8 cellular contexts compared by ENCODE assay signal in the genomic region with DNA sequence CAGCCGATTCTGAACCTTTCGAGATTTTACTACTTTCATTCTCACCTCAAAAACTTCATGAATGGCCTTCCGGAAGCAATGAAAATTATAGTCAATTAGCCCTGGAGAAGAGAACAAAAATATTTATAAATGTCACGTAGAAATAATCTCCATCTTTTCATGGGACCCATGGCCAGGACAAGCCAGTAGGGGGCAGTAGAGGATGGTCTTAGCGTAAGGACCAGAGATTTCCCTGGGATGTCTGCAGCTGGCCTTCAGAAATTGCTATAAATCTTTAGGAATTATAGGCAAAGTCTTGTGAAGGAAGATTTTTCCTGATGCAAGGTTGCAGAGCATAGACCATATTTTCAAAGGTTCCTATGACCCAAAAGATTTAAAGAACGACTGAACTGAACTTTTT. TPM values are rescaled to one million over a fixed set of nuclear protein-coding genes. Genes with fewer than 3 reads are reported as not detected.
DNase-seq lines count a peak whose midpoint lies in the region; ATAC-seq and TF ChIP-seq lines count a peak whose summit lies in the region.

No MANE protein-coding gene starts in this region.

- ATAC-seq in HG03159 (IDR thresholded peaks at IDR 0.05; ENCODE audit: unreplicated experiment) = no peak

- CTCF ChIA-PET in activated CD4-positive, alpha-beta memory T cell treated with anti-CD3 and anti-CD28 coated beads for 36 hours (lab: Charles Lee) = interaction anchor here (0.7 to 4.2 kb wide), 13 partner anchors 8 to 270 kb away, joined by 3 to 37 read pairs (median 6); a partner anchor contains a TSS

- TF ChIP-seq CTCF in endothelial cell (IDR thresholded peaks at IDR 0.05; ENCODE audit: unreplicated experiment) = peak; percentile 83

- no peaks in the 10 kb centered on the region for H3K9me3 Mint-ChIP-seq in activated CD4-positive, alpha-beta memory T cell treated with anti-CD3 and anti-CD28 coated beads for 36 hours
- H3K9me3 Mint-ChIP-seq in endothelial cell (ENCODE audit: unreplicated experiment) = no peaks in the 10 kb centered on the region

- peaks cover 15% of the 10 kb centered on the region for H3K4me1 Mint-ChIP-seq in activated CD4-positive, alpha-beta memory T cell treated with anti-CD3 and anti-CD28 coated beads for 36 hours (ENCODE audit: low read depth)
- H3K4me1 Mint-ChIP-seq in endothelial cell (ENCODE audit: unreplicated experiment) = peaks cover 15% of the 10 kb centered on the region

- no peak overlapping the region for H3K27ac Mint-ChIP-seq in activated CD4-positive, alpha-beta memory T cell treated with anti-CD3 and anti-CD28 coated beads for 36 hours
- H3K27ac Mint-ChIP-seq in endothelial cell (ENCODE audit: unreplicated experiment) = no peak overlapping the region

- intact Hi-C loops in activated CD4-positive, alpha-beta memory T cell treated with anti-CD3 and anti-CD28 coated beads for 36 hours (cut with micrococcal nuclease) = no loop called here

- no peaks in the 10 kb centered on the region for H3K36me3 Mint-ChIP-seq in activated CD4-positive, alpha-beta memory T cell treated with anti-CD3 and anti-CD28 coated beads for 36 hours
- H3K36me3 Mint-ChIP-seq in endothelial cell (ENCODE audit: low read depth, unreplicated experiment) = no peaks in the 10 kb centered on the region

- peak; percentile 39 for DNase-seq in NK-92 treated with Interleukin-12 subunit alpha and Interleukin-12 subunit beta, amount 100 ng/mL, for 24 hours (lab: John Stamatoyannopoulos, UW)
- no peak for DNase-seq in NK-92 (lab: John Stamatoyannopoulos, UW; ENCODE audit: unreplicated experiment)
- peak; percentile 22 for DNase-seq in NCI-H2029 treated with DMSO at 0.1 percent for 48 hours (lab: John Stamatoyannopoulos, UW)
- DNase-seq in activated CD4-positive, alpha-beta memory T cell treated with anti-CD3 and anti-CD28 coated beads for 36 hours = peak; percentile 69
- peak; percentile 70 for DNase-seq in endothelial cell (ENCODE audit: low spot score)
- DNase-seq in myocyte (ENCODE audit: low read depth) = peak; percentile 73
- DNase-seq in substantia nigra (lab: John Stamatoyannopoulos, UW) = peak in 31 of 49 donors; percentile 12 to 74 (median 44)

- H3K27me3 Mint-ChIP-seq in activated CD4-positive, alpha-beta memory T cell treated with anti-CD3 and anti-CD28 coated beads for 36 hours = no peaks in the 10 kb centered on the region
- H3K27me3 Mint-ChIP-seq in endothelial cell (ENCODE audit: unreplicated experiment) = no peaks in the 10 kb centered on the region

- H3K27ac ChIP-seq in substantia nigra (ENCODE audit: low read depth, low read length, poor library complexity, severe bottlenecking) = no peak overlapping the region

- POLR2A ChIA-PET in activated CD4-positive, alpha-beta memory T cell treated with anti-CD3 and anti-CD28 coated beads for 36 hours (lab: Charles Lee) = no interaction called here

- H3K4me3 Mint-ChIP-seq in activated CD4-positive, alpha-beta memory T cell treated with anti-CD3 and anti-CD28 coated beads for 36 hours = no peak overlapping the region
- no peak overlapping the region for H3K4me3 Mint-ChIP-seq in endothelial cell (ENCODE audit: unreplicated experiment)

RNA-seq across cellular contexts. Expression of a gene that starts 15.6 kb away (rescaled TPM):
- total RNA-seq in activated CD4-positive, alpha-beta memory T cell treated with anti-CD3 and anti-CD28 coated beads for 36 hours = 10 to 100 TPM; 23.8 to 24.9 TPM
- 43.7 TPM for total RNA-seq in endothelial cell (ENCODE audit: unreplicated experiment)
- 23.6 and 23.9 TPM in 2 replicates for total RNA-seq in myocyte
- 18.7 TPM for polyA plus RNA-seq in myocyte (2012)

RNA-seq across cellular contexts. Expression of a gene that starts 44.0 kb away (rescaled TPM):
- total RNA-seq in activated CD4-positive, alpha-beta memory T cell treated with anti-CD3 and anti-CD28 coated beads for 36 hours = 10 to 100 TPM; 15.8 to 16.4 TPM
- total RNA-seq in endothelial cell (ENCODE audit: unreplicated experiment) = 9.8 TPM
- total RNA-seq in myocyte = 12.3 and 22.7 TPM in 2 replicates
- 3.4 TPM for polyA plus RNA-seq in myocyte (2012)

RNA-seq across cellular contexts. Expression of a gene that starts 53.0 kb away (rescaled TPM):
- total RNA-seq in activated CD4-positive, alpha-beta memory T cell treated with anti-CD3 and anti-CD28 coated beads for 36 hours = under 1 TPM; 0.50 to 0.51 TPM
- total RNA-seq in endothelial cell (ENCODE audit: unreplicated experiment) (0.36 TPM), myocyte (0.13 and 0.21 TPM in 2 replicates)
- 0.30 TPM for polyA plus RNA-seq in myocyte (2012)
